In the genomic region with DNA sequence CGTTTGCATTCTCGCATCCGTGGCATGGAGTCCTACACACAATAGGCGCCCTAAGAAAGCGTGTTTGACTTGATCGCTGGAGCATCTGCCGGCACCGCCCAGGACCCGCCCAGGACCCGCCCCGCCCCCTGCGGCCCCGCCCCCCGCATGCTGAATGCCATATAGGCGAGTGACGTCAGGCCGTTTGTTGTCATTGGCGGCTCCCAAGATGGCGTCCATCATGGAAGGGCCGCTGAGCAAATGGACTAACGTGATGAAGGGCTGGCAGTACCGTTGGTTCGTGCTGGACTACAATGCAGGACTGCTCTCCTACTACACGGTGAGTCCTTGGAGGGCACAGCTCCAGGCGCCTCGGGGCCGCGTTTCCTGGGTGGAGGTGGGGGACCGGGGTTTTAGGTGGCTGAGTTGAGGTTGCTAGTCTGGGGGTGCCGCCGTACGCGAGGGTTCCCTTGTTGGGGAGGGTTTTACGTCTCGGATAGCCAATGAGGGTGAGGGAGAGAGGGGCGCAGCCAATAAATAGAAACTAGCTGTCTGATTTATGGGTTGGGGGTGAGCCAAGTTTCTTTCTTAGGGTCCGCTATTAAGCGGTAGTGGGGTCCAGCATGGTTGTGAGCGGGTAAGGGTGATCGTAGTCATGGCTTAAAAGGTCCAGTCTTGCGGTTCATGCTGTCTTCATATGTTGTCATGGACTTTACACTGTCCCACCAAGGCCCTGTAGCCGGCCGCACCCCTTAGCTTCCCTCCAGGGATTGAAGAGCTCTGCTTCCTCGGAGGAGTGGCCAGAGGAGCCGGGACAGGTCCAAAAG, we compare ENCODE assay signal across 8 cellular contexts. TPM values are rescaled to one million over a fixed set of nuclear protein-coding genes. Genes with fewer than 3 reads are reported as not detected.
DNase-seq lines count a peak whose midpoint lies in the region; ATAC-seq and TF ChIP-seq lines count a peak whose summit lies in the region.

A gene with protein sequence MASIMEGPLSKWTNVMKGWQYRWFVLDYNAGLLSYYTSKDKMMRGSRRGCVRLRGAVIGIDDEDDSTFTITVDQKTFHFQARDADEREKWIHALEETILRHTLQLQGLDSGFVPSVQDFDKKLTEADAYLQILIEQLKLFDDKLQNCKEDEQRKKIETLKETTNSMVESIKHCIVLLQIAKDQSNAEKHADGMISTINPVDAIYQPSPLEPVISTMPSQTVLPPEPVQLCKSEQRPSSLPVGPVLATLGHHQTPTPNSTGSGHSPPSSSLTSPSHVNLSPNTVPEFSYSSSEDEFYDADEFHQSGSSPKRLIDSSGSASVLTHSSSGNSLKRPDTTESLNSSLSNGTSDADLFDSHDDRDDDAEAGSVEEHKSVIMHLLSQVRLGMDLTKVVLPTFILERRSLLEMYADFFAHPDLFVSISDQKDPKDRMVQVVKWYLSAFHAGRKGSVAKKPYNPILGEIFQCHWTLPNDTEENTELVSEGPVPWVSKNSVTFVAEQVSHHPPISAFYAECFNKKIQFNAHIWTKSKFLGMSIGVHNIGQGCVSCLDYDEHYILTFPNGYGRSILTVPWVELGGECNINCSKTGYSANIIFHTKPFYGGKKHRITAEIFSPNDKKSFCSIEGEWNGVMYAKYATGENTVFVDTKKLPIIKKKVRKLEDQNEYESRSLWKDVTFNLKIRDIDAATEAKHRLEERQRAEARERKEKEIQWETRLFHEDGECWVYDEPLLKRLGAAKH (plus strand): TSS at position 190 of the 806 bp plus-strand sequence. CDS start 19 bp downstream, at position 209.

- peak within 1 kb of the TSS; percentile 69 for H3K4me3 ChIP-seq in GM06990 (replicated peaks; ENCODE audit: low read depth, low read length)
- H3K4me3 ChIP-seq in thoracic aorta = peak within 1 kb of the TSS; percentile 100

- no peak for TF ChIP-seq CTCF in GM06990 (IDR thresholded peaks at IDR 0.05; ENCODE audit: insufficient read depth, low read length, poor library complexity, severe bottlenecking)
- no peak for TF ChIP-seq CTCF in osteocyte (IDR thresholded peaks at IDR 0.05)
- TF ChIP-seq CTCF in thoracic aorta (IDR thresholded peaks at IDR 0.05) = no peak

- DNase-seq in GM06990 (ENCODE audit: extremely low read depth, insufficient read length) (peak; percentile 87), NCI-H1105 (lab: John Stamatoyannopoulos, UW) (peak; percentile 90), SKM-1 (lab: John Stamatoyannopoulos, UW; ENCODE audit: unreplicated experiment) (peak; percentile 83), glomerular visceral epithelial cell (ENCODE audit: extremely low spot score) (peak; percentile 93), osteocyte (ENCODE audit: extremely low spot score, unreplicated experiment) (peak; percentile 94), thoracic aorta (ENCODE audit: low spot score) (peak; percentile 81)
- peak; percentile 80 to 81 for DNase-seq in activated naive CD4-positive, alpha-beta T cell treated with anti-CD3 and anti-CD28 coated beads, Interleukin-2, amount 50 U/mL, for 72 hours (ENCODE audit: low spot score in 2 of 2)

- ATAC-seq in HG02610 (IDR thresholded peaks at IDR 0.05; ENCODE audit: unreplicated experiment) (peak; percentile 90), thoracic aorta (ENCODE audit: insufficient number of reproducible peaks, low FRiP score, low read depth) (peak; percentile 77)
- ATAC-seq in activated naive CD4-positive, alpha-beta T cell treated with anti-CD3 and anti-CD28 coated beads, Interleukin-2, amount 50 U/mL, for 72 hours = peak; percentile 94 to 96

- H3K27ac Mint-ChIP-seq in activated naive CD4-positive, alpha-beta T cell treated with anti-CD3 and anti-CD28 coated beads, Interleukin-2, amount 50 U/mL, for 72 hours = peak within 1 kb of the TSS; percentile 90 to 98
- H3K27ac Mint-ChIP-seq in osteocyte (ENCODE audit: unreplicated experiment) = peak within 1 kb of the TSS; percentile 98

- peaks cover 5 to 8% of the 10 kb centered on the region in 2 donors for H3K36me3 Mint-ChIP-seq in activated naive CD4-positive, alpha-beta T cell treated with anti-CD3 and anti-CD28 coated beads, Interleukin-2, amount 50 U/mL, for 72 hours
- peaks cover 4% of the 10 kb centered on the region for H3K36me3 Mint-ChIP-seq in osteocyte (ENCODE audit: unreplicated experiment)

- H3K9me3 ChIP-seq in thoracic aorta = no peaks in the 10 kb centered on the region

- no peaks in the 10 kb centered on the region for H3K9me3 Mint-ChIP-seq in activated naive CD4-positive, alpha-beta T cell treated with anti-CD3 and anti-CD28 coated beads, Interleukin-2, amount 50 U/mL, for 72 hours
- no peaks in the 10 kb centered on the region for H3K9me3 Mint-ChIP-seq in osteocyte (ENCODE audit: unreplicated experiment)

- H3K4me1 Mint-ChIP-seq in osteocyte (ENCODE audit: unreplicated experiment) = peaks cover 48% of the 10 kb centered on the region

- peak within 1 kb of the TSS; percentile 92 to 98 for H3K27ac ChIP-seq in thoracic aorta

- peak within 1 kb of the TSS; percentile 99 for H3K4me3 Mint-ChIP-seq in osteocyte (ENCODE audit: unreplicated experiment)

- H3K4me1 ChIP-seq in thoracic aorta (ENCODE audit: control insufficient read depth in 1 of 2, low read depth in 2 of 2) = peaks cover 35 to 36% of the 10 kb centered on the region in 2 donors

- H3K36me3 ChIP-seq in GM06990 (ENCODE audit: control insufficient read depth, insufficient read depth, low read length) = no peaks in the 10 kb centered on the region
- H3K36me3 ChIP-seq in thoracic aorta = no peaks in the 10 kb centered on the region

- H3K27me3 ChIP-seq in GM06990 (replicated peaks; ENCODE audit: control insufficient read depth, insufficient read depth, low read length) (no peaks in the 10 kb centered on the region; the same call in 1 of the 2 replicates), thoracic aorta (replicated peaks; ENCODE audit: insufficient read depth) (no peaks in the 10 kb centered on the region)

- no peaks in the 10 kb centered on the region for H3K27me3 Mint-ChIP-seq in osteocyte (ENCODE audit: unreplicated experiment)

RNA-seq across cellular contexts. Expression of the gene that starts here (rescaled TPM):
- 10 to 100 TPM; 36.1 to 63.4 TPM for total RNA-seq in activated naive CD4-positive, alpha-beta T cell treated with anti-CD3 and anti-CD28 coated beads, Interleukin-2, amount 50 U/mL, for 72 hours
- total RNA-seq in osteocyte (103 and 107 TPM in 2 replicates), thoracic aorta (100 to 1,000 TPM in 1 of 2 donors, 10 to 100 TPM in 1; 94.1 to 114 TPM)

Comparison
In these comparisons a context has a peak if more than half of its experiments do, and no peak if none do; other contexts are left out.
1. Peak in every context shown above with its lines: DNase-seq, ATAC-seq, H3K4me3 ChIP-seq and H3K27ac ChIP-seq.